10 cellular contexts compared by ENCODE assay signal in the genomic region with DNA sequence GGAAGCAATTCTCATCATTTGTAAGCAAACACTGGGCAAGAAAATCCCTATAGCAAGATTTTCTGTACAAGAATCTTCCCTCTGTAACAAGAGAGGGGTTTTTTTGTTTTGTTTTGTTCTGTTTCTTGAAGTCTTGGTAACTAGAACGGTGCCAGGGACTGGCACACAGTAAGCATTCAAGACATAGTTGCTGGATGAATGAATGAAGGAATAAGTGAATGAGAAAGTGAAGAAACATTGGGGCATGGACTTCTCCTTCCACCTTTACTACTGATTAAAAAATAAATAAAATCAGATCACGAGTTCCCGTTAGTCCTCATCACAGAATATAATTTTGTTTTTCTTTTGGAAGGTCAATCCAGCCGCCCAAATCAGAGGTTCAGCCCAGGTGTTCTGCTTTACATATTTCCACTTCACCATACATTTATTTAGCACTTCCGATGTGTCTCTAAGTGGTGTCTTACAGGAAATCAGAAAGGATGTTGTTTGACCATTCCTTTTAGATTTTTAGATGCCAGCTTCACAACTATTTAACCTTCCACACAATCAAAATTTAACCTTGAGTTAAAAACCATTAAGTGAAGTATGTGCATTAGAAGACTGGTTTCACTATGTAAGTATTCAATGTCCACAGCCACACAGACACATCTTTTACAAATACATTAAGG.
DNase-seq lines count a peak whose midpoint lies in the region; ATAC-seq and TF ChIP-seq lines count a peak whose summit lies in the region.
"Had no signal": no experiment of that assay in that cellular context is flagged by ENCODE, and none has a peak within 500 bp of the region (broad histone marks: within the 10 kb centered on the region; RNA-seq: fewer than 3 reads in every experiment).

No MANE protein-coding gene starts in this region.

- peak overlapping the region; percentile 16 for H3K4me3 Mint-ChIP-seq in central memory CD8-positive, alpha-beta T cell
- H3K4me3 Mint-ChIP-seq in glutamatergic neuron (ENCODE audit: unreplicated experiment) = no peak overlapping the region
- H3K4me3 Mint-ChIP-seq: dendritic cell treated with granulocyte-macrophage colony-stimulating factor and Interleukin-4, amounts not matched to agents 40 ng/mL and 50 ng/mL, for 4 days had no signal

- H3K27me3 Mint-ChIP-seq in central memory CD8-positive, alpha-beta T cell = no peaks in the 10 kb centered on the region
- peaks cover 29% of the 10 kb centered on the region for H3K27me3 Mint-ChIP-seq in glutamatergic neuron (ENCODE audit: unreplicated experiment)
- H3K27me3 Mint-ChIP-seq: dendritic cell treated with granulocyte-macrophage colony-stimulating factor and Interleukin-4, amounts not matched to agents 40 ng/mL and 50 ng/mL, for 4 days had no signal

- H3K4me1 Mint-ChIP-seq in central memory CD8-positive, alpha-beta T cell = peaks cover 34% of the 10 kb centered on the region
- peaks cover 18% of the 10 kb centered on the region for H3K4me1 Mint-ChIP-seq in glutamatergic neuron (ENCODE audit: low read depth, unreplicated experiment)

- H3K27ac Mint-ChIP-seq in central memory CD8-positive, alpha-beta T cell (ENCODE audit: low read depth) = peak overlapping the region; percentile 95
- no peak overlapping the region for H3K27ac Mint-ChIP-seq in glutamatergic neuron (ENCODE audit: unreplicated experiment)
- H3K27ac Mint-ChIP-seq: dendritic cell treated with granulocyte-macrophage colony-stimulating factor and Interleukin-4, amounts not matched to agents 40 ng/mL and 50 ng/mL, for 4 days had no signal

- peaks cover 12% of the 10 kb centered on the region for H3K36me3 Mint-ChIP-seq in central memory CD8-positive, alpha-beta T cell (ENCODE audit: insufficient read depth)
- peaks cover 11% of the 10 kb centered on the region for H3K36me3 Mint-ChIP-seq in glutamatergic neuron (ENCODE audit: unreplicated experiment)

- intact Hi-C loops in left ventricle myocardium superior (cut with micrococcal nuclease) = no loop called here

- no peaks in the 10 kb centered on the region for H3K27me3 ChIP-seq in GM06990 (replicated peaks; ENCODE audit: control insufficient read depth, insufficient read depth, low read length)
- H3K27me3 ChIP-seq in effector memory CD4-positive, alpha-beta T cell (replicated peaks; ENCODE audit: control insufficient read depth, insufficient read depth, low read length, poor library complexity, severe bottlenecking) = no peaks in the 10 kb centered on the region

- H3K4me1 ChIP-seq in effector memory CD4-positive, alpha-beta T cell (ENCODE audit: control insufficient read depth, insufficient read depth, low read length, poor library complexity, severe bottlenecking) = no peaks in the 10 kb centered on the region

- no peak overlapping the region for H3K27ac ChIP-seq in effector memory CD4-positive, alpha-beta T cell (ENCODE audit: insufficient read depth, low read length, poor library complexity, severe bottlenecking)

- H3K9me3 Mint-ChIP-seq in central memory CD8-positive, alpha-beta T cell = no peaks in the 10 kb centered on the region
- H3K9me3 Mint-ChIP-seq in glutamatergic neuron (ENCODE audit: unreplicated experiment) = peaks cover 48% of the 10 kb centered on the region
- H3K9me3 Mint-ChIP-seq: dendritic cell treated with granulocyte-macrophage colony-stimulating factor and Interleukin-4, amounts not matched to agents 40 ng/mL and 50 ng/mL, for 4 days had no signal

- TF ChIP-seq CTCF in GM06990 (IDR thresholded peaks at IDR 0.05; ENCODE audit: insufficient read depth, low read length, poor library complexity, severe bottlenecking) (no peak), glutamatergic neuron (IDR thresholded peaks at IDR 0.05; ENCODE audit: partially characterized antibody, unreplicated experiment) (no peak)

- ATAC-seq in GM21423 (IDR thresholded peaks at IDR 0.05; ENCODE audit: unreplicated experiment) (peak; percentile 28), HG03354 (IDR thresholded peaks at IDR 0.05; ENCODE audit: poor library complexity, severe bottlenecking, unreplicated experiment) (peak; percentile 58), left ventricle myocardium superior (no peak)
- peak; percentile 66 for ATAC-seq in central memory CD8-positive, alpha-beta T cell (replicated peaks; ENCODE audit: extremely low read depth, poor library complexity, severe bottlenecking)

- H3K36me3 ChIP-seq in GM06990 (ENCODE audit: control insufficient read depth, insufficient read depth, low read length) = no peaks in the 10 kb centered on the region
- no peaks in the 10 kb centered on the region for H3K36me3 ChIP-seq in effector memory CD4-positive, alpha-beta T cell (ENCODE audit: control insufficient read depth, insufficient read depth, low read length)

- DNase-seq in GM06990 (ENCODE audit: extremely low read depth, insufficient read length) (peak; percentile 10), NCI-H526 treated with DMSO at 0.1 percent for 48 hours (lab: John Stamatoyannopoulos, UW) (no peak), glutamatergic neuron (no peak), left ventricle myocardium superior (no peak)
- no peak for DNase-seq in central memory CD8-positive, alpha-beta T cell (ENCODE audit: low spot score in 2 of 2)
- DNase-seq in effector memory CD4-positive, alpha-beta T cell = no peak
- DNase-seq: midbrain had no signal

- no peaks in the 10 kb centered on the region for H3K9me3 ChIP-seq in effector memory CD4-positive, alpha-beta T cell (ENCODE audit: control insufficient read depth, low read length)

- peak overlapping the region; percentile 38 for H3K4me3 ChIP-seq in GM06990 (replicated peaks; ENCODE audit: low read depth, low read length)
- H3K4me3 ChIP-seq in effector memory CD4-positive, alpha-beta T cell (ENCODE audit: insufficient read depth, low read depth, low read length, poor library complexity, severe bottlenecking) = no peak overlapping the region
